In genomic region chr1:52140633-52141512, GRCh38 we compare ENCODE assay signal across 1 cellular context.
TF ChIP-seq lines count a peak whose summit lies in the region.

No MANE protein-coding gene starts in this region.

TF ChIP-seq in HEK293, 187 proteins besides CTCF, POLR2A, EP300 and RAD21 (continued from another document):
- TF ChIP-seq PATZ1 (tag by site-specific recombination; IDR thresholded peaks at IDR 0.05), result peak; percentile 4; the same call in 1 of the 2 replicates
- TF ChIP-seq KLF10 (tag by site-specific recombination; IDR thresholded peaks at IDR 0.05), result no peak
- TF ChIP-seq ZBTB10 (tag by site-specific recombination; IDR thresholded peaks at IDR 0.05), result no peak
- TF ChIP-seq ZNF791 (tag by site-specific recombination; IDR thresholded peaks at IDR 0.05), result peak; percentile 27; the same call in 1 of the 2 replicates
- peak; percentile 50 for TF ChIP-seq ZNF398 (tag by site-specific recombination; IDR thresholded peaks at IDR 0.05)
- no peak for TF ChIP-seq KLF16 (tag by site-specific recombination; IDR thresholded peaks at IDR 0.05)
- no peak for TF ChIP-seq ZNF169 (tag by site-specific recombination; IDR thresholded peaks at IDR 0.05)
- no peak for TF ChIP-seq BCL11A (tag by site-specific recombination; IDR thresholded peaks at IDR 0.05; ENCODE audit: low read depth)
- no peak for TF ChIP-seq FEZF1 (tag by site-specific recombination; IDR thresholded peaks at IDR 0.05)
- TF ChIP-seq ZFP69B (tag by site-specific recombination; IDR thresholded peaks at IDR 0.05), result no peak
- peak; percentile 49 for TF ChIP-seq ZNF335 (tag by site-specific recombination; conservative IDR thresholded peaks at IDR 0.05)
- TF ChIP-seq ZNF433 (tag by site-specific recombination; IDR thresholded peaks at IDR 0.05; ENCODE audit: low read depth), result no peak
- no peak for TF ChIP-seq ZNF626 (tag by site-specific recombination; IDR thresholded peaks at IDR 0.05)
- no peak for TF ChIP-seq ZBTB26 (tag by site-specific recombination; optimal IDR thresholded peaks at IDR 0.05)
- no peak for TF ChIP-seq ZBTB21 (tag by site-specific recombination; IDR thresholded peaks at IDR 0.05)
- TF ChIP-seq BCL11B (tag by site-specific recombination; IDR thresholded peaks at IDR 0.05; ENCODE audit: low read depth), result no peak
